In genomic region chr6:68711386-68712000, GRCh38 we compare ENCODE assay signal across 19 cellular contexts.
"Had no signal": no experiment of that assay in that cellular context is flagged by ENCODE, and none has a peak within 500 bp of the region (broad histone marks: within the 10 kb centered on the region; RNA-seq: fewer than 3 reads in every experiment).

No MANE protein-coding gene starts in this region.

- H3K27ac ChIP-seq: Peyer's patch, RWPE1, SJSA1, VCaP had no signal

- H3K4me3 ChIP-seq: Peyer's patch, SJSA1 had no signal

- DNase-seq: activated CD4-positive, alpha-beta memory T cell treated with anti-CD3 and anti-CD28 coated beads for 36 hours; activated CD4-positive, alpha-beta T cell treated with anti-CD3 and anti-CD28 coated beads, Interleukin-2, amount 10 ng/mL, durations not matched to agents 7 days and 5 days; activated CD4-positive, CD25-positive, alpha-beta regulatory T cell; activated CD8-positive, alpha-beta memory T cell treated with anti-CD3 and anti-CD28 coated beads for 24 hours; activated effector memory CD4-positive, alpha-beta T cell treated with anti-CD3 and anti-CD28 coated beads, Interleukin-2, amount 50 U/mL, for 16 hours; activated naive CD4-positive, alpha-beta T cell treated with Interleukin-2 at 50 U/mL for 16 hours; activated T-cell treated with anti-CD3 and anti-CD28 coated beads, Interleukin-2, amount 50 U/mL, for 4 hours; amygdala; Kasumi-1; KBM-7; NCI-H1417; NCI-H2029 treated with DMSO at 0.1 percent for 48 hours; NCI-H524; Peyer's patch; SHP77; T-helper 1 cell had no signal

- H3K27me3 ChIP-seq: Peyer's patch, SJSA1 had no signal

- ATAC-seq: activated T-cell treated with anti-CD3 and anti-CD28 coated beads, Interleukin-2, amount 50 U/mL, for 4 hours had no signal
